1 cellular context compared by ENCODE assay signal in the genomic region with DNA sequence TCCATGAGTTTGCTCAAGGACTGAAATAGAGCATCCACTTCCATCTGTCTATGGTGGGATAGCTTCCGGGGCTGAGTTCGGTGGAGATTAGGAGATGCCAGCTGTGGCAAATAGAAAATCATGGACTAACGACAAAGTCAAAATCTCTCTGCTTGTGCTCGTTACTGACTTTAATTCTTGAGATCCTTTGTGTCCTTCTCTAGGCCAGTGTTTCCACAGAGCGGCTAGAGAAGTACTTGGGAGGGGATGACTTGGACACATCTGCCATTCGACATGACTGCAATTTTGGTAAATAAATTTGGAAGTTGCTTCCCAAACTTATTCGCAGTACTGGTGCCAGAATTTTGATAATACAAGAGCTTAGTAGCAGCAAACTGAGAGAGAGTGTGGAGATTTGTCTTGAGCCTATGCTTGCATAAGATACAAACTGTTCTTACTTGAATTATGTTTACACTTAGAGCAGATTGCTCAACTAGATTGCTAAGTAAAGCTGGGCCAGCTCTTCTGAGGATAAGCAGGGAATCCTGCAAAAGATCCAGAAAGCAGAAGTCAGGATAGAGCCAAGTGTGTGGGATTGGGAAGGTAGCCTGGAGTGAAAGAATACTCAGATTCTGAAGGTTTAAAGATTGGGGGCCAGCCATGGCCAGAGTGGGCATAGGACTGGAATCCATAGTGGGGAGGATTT.
TF ChIP-seq lines count a peak whose summit lies in the region.

No MANE protein-coding gene starts in this region.

TF ChIP-seq in WTC11, 78 proteins besides CTCF, POLR2A, EP300 and RAD21 (continued from another document):
- TF ChIP-seq, protein P1, sequence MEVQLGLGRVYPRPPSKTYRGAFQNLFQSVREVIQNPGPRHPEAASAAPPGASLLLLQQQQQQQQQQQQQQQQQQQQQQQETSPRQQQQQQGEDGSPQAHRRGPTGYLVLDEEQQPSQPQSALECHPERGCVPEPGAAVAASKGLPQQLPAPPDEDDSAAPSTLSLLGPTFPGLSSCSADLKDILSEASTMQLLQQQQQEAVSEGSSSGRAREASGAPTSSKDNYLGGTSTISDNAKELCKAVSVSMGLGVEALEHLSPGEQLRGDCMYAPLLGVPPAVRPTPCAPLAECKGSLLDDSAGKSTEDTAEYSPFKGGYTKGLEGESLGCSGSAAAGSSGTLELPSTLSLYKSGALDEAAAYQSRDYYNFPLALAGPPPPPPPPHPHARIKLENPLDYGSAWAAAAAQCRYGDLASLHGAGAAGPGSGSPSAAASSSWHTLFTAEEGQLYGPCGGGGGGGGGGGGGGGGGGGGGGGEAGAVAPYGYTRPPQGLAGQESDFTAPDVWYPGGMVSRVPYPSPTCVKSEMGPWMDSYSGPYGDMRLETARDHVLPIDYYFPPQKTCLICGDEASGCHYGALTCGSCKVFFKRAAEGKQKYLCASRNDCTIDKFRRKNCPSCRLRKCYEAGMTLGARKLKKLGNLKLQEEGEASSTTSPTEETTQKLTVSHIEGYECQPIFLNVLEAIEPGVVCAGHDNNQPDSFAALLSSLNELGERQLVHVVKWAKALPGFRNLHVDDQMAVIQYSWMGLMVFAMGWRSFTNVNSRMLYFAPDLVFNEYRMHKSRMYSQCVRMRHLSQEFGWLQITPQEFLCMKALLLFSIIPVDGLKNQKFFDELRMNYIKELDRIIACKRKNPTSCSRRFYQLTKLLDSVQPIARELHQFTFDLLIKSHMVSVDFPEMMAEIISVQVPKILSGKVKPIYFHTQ (CRISPR knock-in tag; IDR thresholded peaks at IDR 0.05) = no peak
- TF ChIP-seq ZNF121 (CRISPR knock-in tag; IDR thresholded peaks at IDR 0.05) (no peak), RORB (CRISPR knock-in tag; IDR thresholded peaks at IDR 0.05) (no peak), ZNF232 (CRISPR knock-in tag; IDR thresholded peaks at IDR 0.05) (no peak), ESRRA (CRISPR knock-in tag; IDR thresholded peaks at IDR 0.05; ENCODE audit: borderline replicate concordance) (no peak), RELA (CRISPR knock-in tag; IDR thresholded peaks at IDR 0.05; ENCODE audit: borderline replicate concordance) (no peak), GTF2I (CRISPR knock-in tag; conservative IDR thresholded peaks at IDR 0.05) (no peak)
- TF ChIP-seq, protein P2, sequence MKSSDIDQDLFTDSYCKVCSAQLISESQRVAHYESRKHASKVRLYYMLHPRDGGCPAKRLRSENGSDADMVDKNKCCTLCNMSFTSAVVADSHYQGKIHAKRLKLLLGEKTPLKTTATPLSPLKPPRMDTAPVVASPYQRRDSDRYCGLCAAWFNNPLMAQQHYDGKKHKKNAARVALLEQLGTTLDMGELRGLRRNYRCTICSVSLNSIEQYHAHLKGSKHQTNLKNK (CRISPR knock-in tag; IDR thresholded peaks at IDR 0.05) = no peak
- TF ChIP-seq, protein P3, sequence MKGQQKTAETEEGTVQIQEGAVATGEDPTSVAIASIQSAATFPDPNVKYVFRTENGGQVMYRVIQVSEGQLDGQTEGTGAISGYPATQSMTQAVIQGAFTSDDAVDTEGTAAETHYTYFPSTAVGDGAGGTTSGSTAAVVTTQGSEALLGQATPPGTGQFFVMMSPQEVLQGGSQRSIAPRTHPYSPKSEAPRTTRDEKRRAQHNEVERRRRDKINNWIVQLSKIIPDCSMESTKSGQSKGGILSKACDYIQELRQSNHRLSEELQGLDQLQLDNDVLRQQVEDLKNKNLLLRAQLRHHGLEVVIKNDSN (CRISPR knock-in tag; IDR thresholded peaks at IDR 0.05) = no peak
- TF ChIP-seq, protein P4, sequence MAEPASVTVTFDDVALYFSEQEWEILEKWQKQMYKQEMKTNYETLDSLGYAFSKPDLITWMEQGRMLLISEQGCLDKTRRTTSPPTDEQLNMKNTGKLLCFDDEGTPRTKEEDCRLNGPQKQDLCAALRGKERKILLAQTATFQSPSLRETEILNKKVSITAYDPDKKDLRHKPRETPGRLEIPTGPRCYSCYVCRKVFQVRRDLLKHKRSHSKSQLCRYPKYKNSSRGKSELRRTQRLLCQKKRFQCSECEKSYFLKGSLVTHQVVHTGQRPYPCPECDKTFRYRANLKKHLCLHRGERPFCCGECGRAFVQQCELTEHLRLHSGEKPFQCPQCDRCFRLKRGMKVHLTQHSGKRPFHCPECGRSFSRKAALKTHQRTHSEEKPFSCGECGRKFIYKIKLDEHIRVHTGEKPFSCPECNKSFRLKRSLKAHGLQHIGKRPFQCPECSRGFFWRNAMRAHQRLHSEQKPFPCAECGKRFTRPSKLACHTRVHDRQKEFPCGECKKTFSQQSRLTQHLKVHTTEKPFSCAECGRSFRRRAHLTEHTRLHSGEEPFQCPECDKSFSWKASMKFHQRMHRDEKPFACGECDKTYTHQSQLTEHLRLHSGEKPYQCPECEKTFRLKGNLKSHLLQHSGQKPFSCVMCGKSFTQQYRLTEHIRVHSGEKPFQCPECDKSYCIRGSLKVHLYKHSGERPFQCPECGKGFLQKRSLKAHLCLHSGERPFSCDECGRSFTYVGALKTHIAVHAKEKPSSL (CRISPR knock-in tag; conservative IDR thresholded peaks at IDR 0.05) = no peak
- TF ChIP-seq, protein P5, sequence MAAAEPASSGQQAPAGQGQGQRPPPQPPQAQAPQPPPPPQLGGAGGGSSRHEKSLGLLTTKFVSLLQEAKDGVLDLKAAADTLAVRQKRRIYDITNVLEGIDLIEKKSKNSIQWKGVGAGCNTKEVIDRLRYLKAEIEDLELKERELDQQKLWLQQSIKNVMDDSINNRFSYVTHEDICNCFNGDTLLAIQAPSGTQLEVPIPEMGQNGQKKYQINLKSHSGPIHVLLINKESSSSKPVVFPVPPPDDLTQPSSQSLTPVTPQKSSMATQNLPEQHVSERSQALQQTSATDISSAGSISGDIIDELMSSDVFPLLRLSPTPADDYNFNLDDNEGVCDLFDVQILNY (CRISPR knock-in tag; IDR thresholded peaks at IDR 0.05) = no peak
- TF ChIP-seq, protein P6, sequence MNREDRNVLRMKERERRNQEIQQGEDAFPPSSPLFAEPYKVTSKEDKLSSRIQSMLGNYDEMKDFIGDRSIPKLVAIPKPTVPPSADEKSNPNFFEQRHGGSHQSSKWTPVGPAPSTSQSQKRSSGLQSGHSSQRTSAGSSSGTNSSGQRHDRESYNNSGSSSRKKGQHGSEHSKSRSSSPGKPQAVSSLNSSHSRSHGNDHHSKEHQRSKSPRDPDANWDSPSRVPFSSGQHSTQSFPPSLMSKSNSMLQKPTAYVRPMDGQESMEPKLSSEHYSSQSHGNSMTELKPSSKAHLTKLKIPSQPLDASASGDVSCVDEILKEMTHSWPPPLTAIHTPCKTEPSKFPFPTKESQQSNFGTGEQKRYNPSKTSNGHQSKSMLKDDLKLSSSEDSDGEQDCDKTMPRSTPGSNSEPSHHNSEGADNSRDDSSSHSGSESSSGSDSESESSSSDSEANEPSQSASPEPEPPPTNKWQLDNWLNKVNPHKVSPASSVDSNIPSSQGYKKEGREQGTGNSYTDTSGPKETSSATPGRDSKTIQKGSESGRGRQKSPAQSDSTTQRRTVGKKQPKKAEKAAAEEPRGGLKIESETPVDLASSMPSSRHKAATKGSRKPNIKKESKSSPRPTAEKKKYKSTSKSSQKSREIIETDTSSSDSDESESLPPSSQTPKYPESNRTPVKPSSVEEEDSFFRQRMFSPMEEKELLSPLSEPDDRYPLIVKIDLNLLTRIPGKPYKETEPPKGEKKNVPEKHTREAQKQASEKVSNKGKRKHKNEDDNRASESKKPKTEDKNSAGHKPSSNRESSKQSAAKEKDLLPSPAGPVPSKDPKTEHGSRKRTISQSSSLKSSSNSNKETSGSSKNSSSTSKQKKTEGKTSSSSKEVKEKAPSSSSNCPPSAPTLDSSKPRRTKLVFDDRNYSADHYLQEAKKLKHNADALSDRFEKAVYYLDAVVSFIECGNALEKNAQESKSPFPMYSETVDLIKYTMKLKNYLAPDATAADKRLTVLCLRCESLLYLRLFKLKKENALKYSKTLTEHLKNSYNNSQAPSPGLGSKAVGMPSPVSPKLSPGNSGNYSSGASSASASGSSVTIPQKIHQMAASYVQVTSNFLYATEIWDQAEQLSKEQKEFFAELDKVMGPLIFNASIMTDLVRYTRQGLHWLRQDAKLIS (CRISPR knock-in tag; IDR thresholded peaks at IDR 0.05; ENCODE audit: borderline replicate concordance) = no peak
- TF ChIP-seq, protein P7, sequence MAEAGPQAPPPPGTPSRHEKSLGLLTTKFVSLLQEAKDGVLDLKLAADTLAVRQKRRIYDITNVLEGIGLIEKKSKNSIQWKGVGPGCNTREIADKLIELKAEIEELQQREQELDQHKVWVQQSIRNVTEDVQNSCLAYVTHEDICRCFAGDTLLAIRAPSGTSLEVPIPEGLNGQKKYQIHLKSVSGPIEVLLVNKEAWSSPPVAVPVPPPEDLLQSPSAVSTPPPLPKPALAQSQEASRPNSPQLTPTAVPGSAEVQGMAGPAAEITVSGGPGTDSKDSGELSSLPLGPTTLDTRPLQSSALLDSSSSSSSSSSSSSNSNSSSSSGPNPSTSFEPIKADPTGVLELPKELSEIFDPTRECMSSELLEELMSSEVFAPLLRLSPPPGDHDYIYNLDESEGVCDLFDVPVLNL (CRISPR knock-in tag; IDR thresholded peaks at IDR 0.05; ENCODE audit: borderline replicate concordance, low read depth) = no peak
